In the genomic region with DNA sequence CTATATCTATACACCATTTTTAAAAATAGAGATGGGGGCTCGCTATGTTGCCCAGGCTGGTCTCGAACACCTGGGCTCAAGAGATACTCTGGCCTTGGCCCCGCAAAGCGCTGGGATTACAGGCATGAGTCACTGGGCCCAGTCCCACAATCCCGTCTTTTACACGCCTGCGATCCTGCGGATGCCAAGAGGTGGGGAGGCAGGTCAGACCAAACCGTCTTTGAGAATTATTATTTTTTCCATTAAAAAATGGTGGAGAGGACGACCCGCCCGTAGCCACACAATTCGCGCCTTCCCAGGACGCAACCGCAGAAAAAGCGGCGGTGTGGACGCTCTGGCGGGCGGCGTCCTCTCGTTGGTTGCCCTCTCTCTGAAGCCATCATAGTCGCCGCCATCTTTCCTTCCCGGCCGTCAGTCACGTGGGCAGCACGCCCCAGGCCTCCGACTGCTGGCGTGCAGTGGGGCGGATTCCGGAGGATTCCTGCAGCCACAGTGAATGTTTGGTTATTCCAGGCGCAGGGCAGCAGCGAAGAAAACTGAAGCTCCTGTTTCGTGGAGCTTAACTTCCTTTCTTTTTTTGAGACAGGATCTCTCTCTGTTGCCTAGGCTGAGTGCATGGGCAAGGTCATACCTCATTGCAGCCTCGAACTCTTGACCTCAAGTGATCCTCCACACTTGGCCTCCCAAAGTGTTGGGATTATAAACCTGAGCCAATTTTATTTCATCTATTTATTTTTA, we compare ENCODE assay signal across 8 cellular contexts.
A peak's percentile ranks its signal among the peaks of the same experiment; 100 is the strongest.
DNase-seq lines count a peak whose midpoint lies in the region; ATAC-seq and TF ChIP-seq lines count a peak whose summit lies in the region.

No MANE protein-coding gene starts in this region.

- no peaks in the 10 kb centered on the region for H3K27me3 ChIP-seq in neuron (ENCODE audit: insufficient read depth, low read length)

- H3K4me1 ChIP-seq in neuron (ENCODE audit: insufficient read depth, low read length) = peaks cover 18% of the 10 kb centered on the region

- no peaks in the 10 kb centered on the region for H3K36me3 ChIP-seq in neuron (ENCODE audit: insufficient read depth, low read length)

- no peaks in the 10 kb centered on the region for H3K9me3 Mint-ChIP-seq in stimulated activated naive CD8-positive, alpha-beta T cell treated with anti-CD3 and anti-CD28 coated beads, Interleukin-15, amount 100 ng/mL, for 72 hours

- no peaks in the 10 kb centered on the region for H3K27me3 Mint-ChIP-seq in stimulated activated naive CD8-positive, alpha-beta T cell treated with anti-CD3 and anti-CD28 coated beads, Interleukin-15, amount 100 ng/mL, for 72 hours

- peak overlapping the region; percentile 30 for H2AFZ ChIP-seq in neuron (ENCODE audit: low read depth, low read length)

- peak overlapping the region; percentile 67 to 80 for H3K4me3 Mint-ChIP-seq in stimulated activated naive CD8-positive, alpha-beta T cell treated with anti-CD3 and anti-CD28 coated beads, Interleukin-15, amount 100 ng/mL, for 72 hours

- peak; percentile 93 for ATAC-seq in stimulated activated naive CD8-positive, alpha-beta T cell treated with anti-CD3 and anti-CD28 coated beads, Interleukin-15, amount 100 ng/mL, for 72 hours

- peak overlapping the region; percentile 84 to 94 for H3K27ac Mint-ChIP-seq in stimulated activated naive CD8-positive, alpha-beta T cell treated with anti-CD3 and anti-CD28 coated beads, Interleukin-15, amount 100 ng/mL, for 72 hours

- H3K4me3 ChIP-seq in neuron (ENCODE audit: low read length) = peak overlapping the region; percentile 47

- TF ChIP-seq POLR2A in GM18526 (IDR thresholded peaks at IDR 0.05; ENCODE audit: extremely low read depth, insufficient read length) = peak; percentile 51

- peak in 73 of 76 experiments; percentile 16 to 91 (median 83) for DNase-seq in HUDEP-2 (lab: John Stamatoyannopoulos, UW; ENCODE audit: unreplicated experiment in 76 of 76)
- DNase-seq in SHP77 treated with DMSO at 0.1 percent for 48 hours (lab: John Stamatoyannopoulos, UW) = peak; percentile 71
- DNase-seq in activated naive CD4-positive, alpha-beta T cell treated with Interleukin-2 at 50 U/mL for 16 hours = peak; percentile 82
- DNase-seq in foreskin melanocyte = peak; percentile 94
- DNase-seq in stimulated activated naive CD8-positive, alpha-beta T cell treated with anti-CD3 and anti-CD28 coated beads, Interleukin-15, amount 100 ng/mL, for 72 hours = peak; percentile 61 to 74
- no peak for DNase-seq in NK-92 treated with Interleukin-12 subunit alpha and Interleukin-12 subunit beta, amount 100 ng/mL, for 24 hours (lab: John Stamatoyannopoulos, UW)

- peaks cover 7% of the 10 kb centered on the region for H3K4me1 Mint-ChIP-seq in stimulated activated naive CD8-positive, alpha-beta T cell treated with anti-CD3 and anti-CD28 coated beads, Interleukin-15, amount 100 ng/mL, for 72 hours

- no peaks in the 10 kb centered on the region for H3K9me3 ChIP-seq in neuron (ENCODE audit: low read length)
